Comparison of ENCODE assay signal across 1 cellular context in the genomic region with DNA sequence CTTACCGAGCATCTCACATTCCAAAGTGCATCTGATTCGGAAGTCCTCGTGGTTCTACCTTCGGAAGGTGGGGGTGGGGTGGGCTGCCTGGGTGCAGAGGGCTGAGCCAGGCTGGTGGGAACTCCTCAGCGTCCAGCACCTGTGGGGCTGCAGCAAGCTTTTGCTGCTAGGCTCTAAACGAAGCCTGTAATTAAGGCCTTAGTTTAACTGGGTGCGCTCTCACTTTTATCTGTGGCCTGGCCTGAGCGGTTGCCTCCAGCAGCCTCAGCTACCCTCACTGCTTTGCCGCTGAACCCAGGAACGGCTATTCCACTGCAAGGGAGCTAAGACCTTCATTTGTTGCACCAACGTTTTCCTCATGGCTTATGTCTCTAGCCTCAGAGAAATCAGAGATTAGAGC.
TF ChIP-seq lines count a peak whose summit lies in the region.

No MANE protein-coding gene starts in this region.

TF ChIP-seq in HCT116, 20 proteins besides CTCF, POLR2A, EP300 and RAD21 (continued from another document):
- TF ChIP-seq, protein P1, sequence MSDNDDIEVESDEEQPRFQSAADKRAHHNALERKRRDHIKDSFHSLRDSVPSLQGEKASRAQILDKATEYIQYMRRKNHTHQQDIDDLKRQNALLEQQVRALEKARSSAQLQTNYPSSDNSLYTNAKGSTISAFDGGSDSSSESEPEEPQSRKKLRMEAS (IDR thresholded peaks at IDR 0.05) = no peak
- TF ChIP-seq JUND (IDR thresholded peaks at IDR 0.05) (no peak), SRF (IDR thresholded peaks at IDR 0.05; ENCODE audit: low read depth) (no peak)
- TF ChIP-seq, protein P2, sequence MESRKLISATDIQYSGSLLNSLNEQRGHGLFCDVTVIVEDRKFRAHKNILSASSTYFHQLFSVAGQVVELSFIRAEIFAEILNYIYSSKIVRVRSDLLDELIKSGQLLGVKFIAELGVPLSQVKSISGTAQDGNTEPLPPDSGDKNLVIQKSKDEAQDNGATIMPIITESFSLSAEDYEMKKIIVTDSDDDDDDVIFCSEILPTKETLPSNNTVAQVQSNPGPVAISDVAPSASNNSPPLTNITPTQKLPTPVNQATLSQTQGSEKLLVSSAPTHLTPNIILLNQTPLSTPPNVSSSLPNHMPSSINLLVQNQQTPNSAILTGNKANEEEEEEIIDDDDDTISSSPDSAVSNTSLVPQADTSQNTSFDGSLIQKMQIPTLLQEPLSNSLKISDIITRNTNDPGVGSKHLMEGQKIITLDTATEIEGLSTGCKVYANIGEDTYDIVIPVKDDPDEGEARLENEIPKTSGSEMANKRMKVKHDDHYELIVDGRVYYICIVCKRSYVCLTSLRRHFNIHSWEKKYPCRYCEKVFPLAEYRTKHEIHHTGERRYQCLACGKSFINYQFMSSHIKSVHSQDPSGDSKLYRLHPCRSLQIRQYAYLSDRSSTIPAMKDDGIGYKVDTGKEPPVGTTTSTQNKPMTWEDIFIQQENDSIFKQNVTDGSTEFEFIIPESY (IDR thresholded peaks at IDR 0.05; ENCODE audit: extremely low read depth, insufficient replicate concordance, low read length) = no peak
TF ChIP-seq in HCT116: peak in this region for 0.
